ENCODE assay signal across 10 cellular contexts in genomic region chr2:317501-318424, GRCh38. TPM values are rescaled to one million over a fixed set of nuclear protein-coding genes. Genes with fewer than 3 reads are reported as not detected.
A peak's percentile ranks its signal among the peaks of the same experiment; 100 is the strongest.
DNase-seq lines count a peak whose midpoint lies in the region; ATAC-seq and TF ChIP-seq lines count a peak whose summit lies in the region.
"Had no signal": no experiment of that assay in that cellular context is flagged by ENCODE, and none has a peak within 500 bp of the region (broad histone marks: within the 10 kb centered on the region; RNA-seq: fewer than 3 reads in every experiment).

No MANE protein-coding gene starts in this region.

- H2AFZ ChIP-seq in ACC112 (ENCODE audit: low read length, unreplicated experiment): no peak overlapping the region

- TF ChIP-seq CTCF in testis (IDR thresholded peaks at IDR 0.05) (no peak), adrenal gland (IDR thresholded peaks at IDR 0.05) (no peak)

- H3K36me3 ChIP-seq in ACC112 (ENCODE audit: insufficient read depth, low read length) (no peaks in the 10 kb centered on the region), testis (ENCODE audit: low read depth, missing control alignments) (no peaks in the 10 kb centered on the region), adrenal gland (replicated peaks in 1 of 2) (no peaks in the 10 kb centered on the region)

- peak overlapping the region; percentile 30 for H3K27ac ChIP-seq in ACC112 (ENCODE audit: low read depth, low read length)
- no peak overlapping the region for H3K27ac ChIP-seq in testis
- no peak overlapping the region for H3K27ac ChIP-seq in adrenal gland
- H3K27ac ChIP-seq: KMS-11 had no signal

- intact Hi-C loops in head of caudate nucleus (cut with DNase I): no loop called here
- intact Hi-C loops in testis (cut with DNase I; ENCODE audit: low total_unique reads): no loop called here
- intact Hi-C loops in adrenal gland (cut with DNase I): no loop called here

- DNase-seq in activated CD4-positive, alpha-beta T cell treated with anti-CD3 and anti-CD28 coated beads, Interleukin-2, amount 50 U/mL, for 48 hours: peak; percentile 32 to 45
- peak in 31 of 42 donors; percentile 12 to 68 (median 41) for DNase-seq in head of caudate nucleus
- no peak for DNase-seq in testis
- no peak for DNase-seq in GDM1 (lab: John Stamatoyannopoulos, UW)
- DNase-seq in adrenal gland: no peak
- DNase-seq: DND-41 had no signal

- H3K4me3 ChIP-seq in ACC112 (ENCODE audit: low read depth, low read length): 0 out of 2 replicates have a peak overlapping the region, but pooled peaks have one; percentile 24
- H3K4me3 ChIP-seq in testis: no peak overlapping the region
- H3K4me3 ChIP-seq in adrenal gland: no peak overlapping the region

- H3K4me1 ChIP-seq in ACC112 (ENCODE audit: control insufficient read depth, insufficient read depth, low read length, unreplicated experiment) (peaks cover 8% of the 10 kb centered on the region), testis (no peaks in the 10 kb centered on the region), adrenal gland (replicated peaks in 1 of 2) (no peaks in the 10 kb centered on the region)

- no peaks in the 10 kb centered on the region for H3K79me2 ChIP-seq in ACC112 (ENCODE audit: control insufficient read depth, insufficient read depth, low read length, unreplicated experiment)

- no peaks in the 10 kb centered on the region for H3K27me3 ChIP-seq in ACC112 (ENCODE audit: insufficient read depth, low read length)
- H3K27me3 ChIP-seq in testis: no peaks in the 10 kb centered on the region
- H3K27me3 ChIP-seq in adrenal gland: no peaks in the 10 kb centered on the region

- WGBS in testis, 2 donors: 64 to 66% methylated on average over 27 of the region's 27 CpGs
- 67 to 73% (median 70%) methylated on average over 27 of the region's 27 CpGs for WGBS in adrenal gland, 4 donors

- TF ChIP-seq POLR2A in testis (IDR thresholded peaks at IDR 0.05): no peak
- no peak for TF ChIP-seq POLR2A in adrenal gland (IDR thresholded peaks at IDR 0.05)

- ATAC-seq in GM21825 (IDR thresholded peaks at IDR 0.05; ENCODE audit: unreplicated experiment): peak; percentile 74
- ATAC-seq in HG03457 (IDR thresholded peaks at IDR 0.05; ENCODE audit: unreplicated experiment): no peak

- H3K9me3 ChIP-seq in testis (no peaks in the 10 kb centered on the region), adrenal gland (replicated peaks in 1 of 3) (no peaks in the 10 kb centered on the region)

RNA-seq across cellular contexts. Expression of gene ALKAL2, which starts 29.9 kb away (rescaled TPM):
- 10 to 100 TPM; 29.6 to 46.9 TPM for total RNA-seq in testis
- 69.4 TPM for polyA plus RNA-seq in testis (ENCODE audit: insufficient read depth, low read depth, low replicate concordance)
- 100 to 1,000 TPM in 6 of 8 donors, 10 to 100 TPM in 2; 59.0 to 316 (median 151) TPM for total RNA-seq in adrenal gland
- polyA plus RNA-seq in adrenal gland: 100 to 1,000 TPM in 2 of 3 donors, 10 to 100 TPM in 1; 78.8 to 146 (median 136) TPM

RNA-seq across cellular contexts. Expression of gene ACP1, which starts 53.0 kb away (rescaled TPM):
- 100 to 1,000 TPM; 117 to 135 TPM for total RNA-seq in testis
- 136 TPM for polyA plus RNA-seq in testis (ENCODE audit: insufficient read depth, low read depth, low replicate concordance)
- total RNA-seq in adrenal gland: 100 to 1,000 TPM; 133 to 303 (median 161) TPM
- polyA plus RNA-seq in adrenal gland: 100 to 1,000 TPM in 1 of 3 donors, 10 to 100 TPM in 2; 59.5 to 314 (median 81.0) TPM

RNA-seq across cellular contexts. Expression of gene SH3YL1, which starts 53.9 kb away (rescaled TPM):
- total RNA-seq in testis (10 to 100 TPM; 73.7 to 92.3 TPM), adrenal gland (100 to 1,000 TPM in 1 of 8 donors, 10 to 100 TPM in 7; 43.6 to 106 (median 92.6) TPM)
- polyA plus RNA-seq in testis (ENCODE audit: insufficient read depth, low read depth, low replicate concordance) (55.0 TPM), adrenal gland (100 to 1,000 TPM in 1 of 3 donors, 10 to 100 TPM in 2; 70.9 to 108 (median 81.0) TPM)

Comparison
In these comparisons a context has a peak if more than half of its experiments do, and no peak if none do; other contexts are left out.
1. DNase-seq: peak in activated CD4-positive, alpha-beta T cell treated with anti-CD3 and anti-CD28 coated beads, Interleukin-2, amount 50 U/mL, for 48 hours (2 of 2) and head of caudate nucleus (31 of 42); none in testis (single experiment), GDM1 (single experiment) and adrenal gland (0 of 7).